ENCODE assay signal across 8 cellular contexts in genomic region chr9:128323192-128323730, GRCh38. TPM values are rescaled to one million over a fixed set of nuclear protein-coding genes. Genes with fewer than 3 reads are reported as not detected.
A peak's percentile ranks its signal among the peaks of the same experiment; 100 is the strongest.
DNase-seq lines count a peak whose midpoint lies in the region; ATAC-seq and TF ChIP-seq lines count a peak whose summit lies in the region.

No MANE protein-coding gene starts in this region.

- peak overlapping the region; percentile 84 for H3K4me2 ChIP-seq in GM23338

- H3K27me3 ChIP-seq in GM23338 (ENCODE audit: insufficient read depth) (no peaks in the 10 kb centered on the region), kidney epithelial cell (ENCODE audit: control insufficient read depth, insufficient read depth, low read length) (no peaks in the 10 kb centered on the region), thymus (ENCODE audit: control insufficient read depth, insufficient read depth) (no peaks in the 10 kb centered on the region)

- ATAC-seq in GM23338 (no peak), GM18868 (IDR thresholded peaks at IDR 0.05; ENCODE audit: unreplicated experiment) (no peak), GM18520 (IDR thresholded peaks at IDR 0.05; ENCODE audit: unreplicated experiment) (no peak)

- no peaks in the 10 kb centered on the region for H3K9me2 ChIP-seq in GM23338 (ENCODE audit: insufficient read depth)

- H3K27ac Mint-ChIP-seq in GM23338: no peak overlapping the region; the same call in 1 of the 2 replicates
- H3K27ac Mint-ChIP-seq in activated naive CD8-positive, alpha-beta T cell: peak overlapping the region; percentile 98

- H3K36me3 ChIP-seq in GM23338 (ENCODE audit: insufficient read depth) (peaks cover 6% of the 10 kb centered on the region; the same call in 1 of the 2 replicates), kidney epithelial cell (ENCODE audit: control insufficient read depth, insufficient read depth, low read length) (no peaks in the 10 kb centered on the region), thymus (ENCODE audit: control insufficient read depth, insufficient read depth) (peaks cover 20% of the 10 kb centered on the region)

- no peaks in the 10 kb centered on the region; the same call in none of the 2 replicates for H4K20me1 ChIP-seq in GM23338 (replicated peaks; ENCODE audit: insufficient read depth)

- peaks cover 18% of the 10 kb centered on the region for H3K79me2 ChIP-seq in GM23338 (replicated peaks; ENCODE audit: insufficient read depth)

- H3K9me3 Mint-ChIP-seq in GM23338: no peaks in the 10 kb centered on the region
- H3K9me3 Mint-ChIP-seq in activated naive CD8-positive, alpha-beta T cell (ENCODE audit: low read depth): no peaks in the 10 kb centered on the region

- DNase-seq in GM23338 (ENCODE audit: low spot score) (no peak), kidney epithelial cell (ENCODE audit: low read depth) (no peak), NCI-H1417 (lab: John Stamatoyannopoulos, UW) (no peak)

- peaks cover 21% of the 10 kb centered on the region for H3K36me3 Mint-ChIP-seq in GM23338 (ENCODE audit: low read depth)
- H3K36me3 Mint-ChIP-seq in activated naive CD8-positive, alpha-beta T cell: peaks cover 2% of the 10 kb centered on the region

- H3K4me3 ChIP-seq in GM23338 (peak overlapping the region; percentile 99), kidney epithelial cell (ENCODE audit: low read depth, low read length) (peak overlapping the region; percentile 85), thymus (ENCODE audit: low read length) (peak overlapping the region; percentile 69)

- peaks cover 19% of the 10 kb centered on the region for H3K27me3 Mint-ChIP-seq in GM23338 (ENCODE audit: insufficient read depth, low read depth, poor library complexity)
- no peaks in the 10 kb centered on the region for H3K27me3 Mint-ChIP-seq in activated naive CD8-positive, alpha-beta T cell

- H3K4me1 Mint-ChIP-seq in GM23338: no peaks in the 10 kb centered on the region; the same call in 2 of the 3 replicates
- H3K4me1 Mint-ChIP-seq in activated naive CD8-positive, alpha-beta T cell (ENCODE audit: low read depth): peaks cover 12% of the 10 kb centered on the region

- H2AFZ ChIP-seq in GM23338: peak overlapping the region; percentile 66

- peak overlapping the region; percentile 94 for H3K4me3 Mint-ChIP-seq in GM23338
- H3K4me3 Mint-ChIP-seq in activated naive CD8-positive, alpha-beta T cell: peak overlapping the region; percentile 97

- H3K27ac ChIP-seq in 22Rv1 (peak overlapping the region; percentile 92), GM23338 (ENCODE audit: low read depth) (peak overlapping the region; percentile 92; the same call in 1 of the 2 replicates), thymus (ENCODE audit: low read depth) (peak overlapping the region; percentile 67)

- TF ChIP-seq CTCF in 22Rv1 (IDR thresholded peaks at IDR 0.05) (no peak), GM23338 (conservative IDR thresholded peaks at IDR 0.05; ENCODE audit: low read depth in 2 of 2) (no peak), kidney epithelial cell (IDR thresholded peaks at IDR 0.05; ENCODE audit: insufficient read depth, low read length, poor library complexity, severe bottlenecking) (no peak)

- peaks cover 5% of the 10 kb centered on the region; the same call in 1 of the 2 replicates for H3F3A ChIP-seq in GM23338 (replicated peaks; ENCODE audit: low read depth)

- H3K4me1 ChIP-seq in GM23338 (ENCODE audit: insufficient read depth) (peaks cover 7% of the 10 kb centered on the region), thymus (ENCODE audit: control insufficient read depth, insufficient read depth, low read length) (peaks cover 13% of the 10 kb centered on the region)

- H3K9me3 ChIP-seq in thymus (ENCODE audit: control insufficient read depth): no peaks in the 10 kb centered on the region

- 30% methylated on average over 16 of the region's 16 CpGs for WGBS in thymus

TF ChIP-seq in GM23338, 12 proteins besides CTCF, POLR2A, EP300 and RAD21 (continues in another document):
- no peak for TF ChIP-seq EZH2phosphoT487 (IDR thresholded peaks at IDR 0.05; ENCODE audit: unreplicated experiment)
- TF ChIP-seq ZNF114 (CRISPR knock-in tag; IDR thresholded peaks at IDR 0.05): no peak
- no peak for TF ChIP-seq JUNB (IDR thresholded peaks at IDR 0.05; ENCODE audit: unreplicated experiment)
- TF ChIP-seq, protein P1, sequence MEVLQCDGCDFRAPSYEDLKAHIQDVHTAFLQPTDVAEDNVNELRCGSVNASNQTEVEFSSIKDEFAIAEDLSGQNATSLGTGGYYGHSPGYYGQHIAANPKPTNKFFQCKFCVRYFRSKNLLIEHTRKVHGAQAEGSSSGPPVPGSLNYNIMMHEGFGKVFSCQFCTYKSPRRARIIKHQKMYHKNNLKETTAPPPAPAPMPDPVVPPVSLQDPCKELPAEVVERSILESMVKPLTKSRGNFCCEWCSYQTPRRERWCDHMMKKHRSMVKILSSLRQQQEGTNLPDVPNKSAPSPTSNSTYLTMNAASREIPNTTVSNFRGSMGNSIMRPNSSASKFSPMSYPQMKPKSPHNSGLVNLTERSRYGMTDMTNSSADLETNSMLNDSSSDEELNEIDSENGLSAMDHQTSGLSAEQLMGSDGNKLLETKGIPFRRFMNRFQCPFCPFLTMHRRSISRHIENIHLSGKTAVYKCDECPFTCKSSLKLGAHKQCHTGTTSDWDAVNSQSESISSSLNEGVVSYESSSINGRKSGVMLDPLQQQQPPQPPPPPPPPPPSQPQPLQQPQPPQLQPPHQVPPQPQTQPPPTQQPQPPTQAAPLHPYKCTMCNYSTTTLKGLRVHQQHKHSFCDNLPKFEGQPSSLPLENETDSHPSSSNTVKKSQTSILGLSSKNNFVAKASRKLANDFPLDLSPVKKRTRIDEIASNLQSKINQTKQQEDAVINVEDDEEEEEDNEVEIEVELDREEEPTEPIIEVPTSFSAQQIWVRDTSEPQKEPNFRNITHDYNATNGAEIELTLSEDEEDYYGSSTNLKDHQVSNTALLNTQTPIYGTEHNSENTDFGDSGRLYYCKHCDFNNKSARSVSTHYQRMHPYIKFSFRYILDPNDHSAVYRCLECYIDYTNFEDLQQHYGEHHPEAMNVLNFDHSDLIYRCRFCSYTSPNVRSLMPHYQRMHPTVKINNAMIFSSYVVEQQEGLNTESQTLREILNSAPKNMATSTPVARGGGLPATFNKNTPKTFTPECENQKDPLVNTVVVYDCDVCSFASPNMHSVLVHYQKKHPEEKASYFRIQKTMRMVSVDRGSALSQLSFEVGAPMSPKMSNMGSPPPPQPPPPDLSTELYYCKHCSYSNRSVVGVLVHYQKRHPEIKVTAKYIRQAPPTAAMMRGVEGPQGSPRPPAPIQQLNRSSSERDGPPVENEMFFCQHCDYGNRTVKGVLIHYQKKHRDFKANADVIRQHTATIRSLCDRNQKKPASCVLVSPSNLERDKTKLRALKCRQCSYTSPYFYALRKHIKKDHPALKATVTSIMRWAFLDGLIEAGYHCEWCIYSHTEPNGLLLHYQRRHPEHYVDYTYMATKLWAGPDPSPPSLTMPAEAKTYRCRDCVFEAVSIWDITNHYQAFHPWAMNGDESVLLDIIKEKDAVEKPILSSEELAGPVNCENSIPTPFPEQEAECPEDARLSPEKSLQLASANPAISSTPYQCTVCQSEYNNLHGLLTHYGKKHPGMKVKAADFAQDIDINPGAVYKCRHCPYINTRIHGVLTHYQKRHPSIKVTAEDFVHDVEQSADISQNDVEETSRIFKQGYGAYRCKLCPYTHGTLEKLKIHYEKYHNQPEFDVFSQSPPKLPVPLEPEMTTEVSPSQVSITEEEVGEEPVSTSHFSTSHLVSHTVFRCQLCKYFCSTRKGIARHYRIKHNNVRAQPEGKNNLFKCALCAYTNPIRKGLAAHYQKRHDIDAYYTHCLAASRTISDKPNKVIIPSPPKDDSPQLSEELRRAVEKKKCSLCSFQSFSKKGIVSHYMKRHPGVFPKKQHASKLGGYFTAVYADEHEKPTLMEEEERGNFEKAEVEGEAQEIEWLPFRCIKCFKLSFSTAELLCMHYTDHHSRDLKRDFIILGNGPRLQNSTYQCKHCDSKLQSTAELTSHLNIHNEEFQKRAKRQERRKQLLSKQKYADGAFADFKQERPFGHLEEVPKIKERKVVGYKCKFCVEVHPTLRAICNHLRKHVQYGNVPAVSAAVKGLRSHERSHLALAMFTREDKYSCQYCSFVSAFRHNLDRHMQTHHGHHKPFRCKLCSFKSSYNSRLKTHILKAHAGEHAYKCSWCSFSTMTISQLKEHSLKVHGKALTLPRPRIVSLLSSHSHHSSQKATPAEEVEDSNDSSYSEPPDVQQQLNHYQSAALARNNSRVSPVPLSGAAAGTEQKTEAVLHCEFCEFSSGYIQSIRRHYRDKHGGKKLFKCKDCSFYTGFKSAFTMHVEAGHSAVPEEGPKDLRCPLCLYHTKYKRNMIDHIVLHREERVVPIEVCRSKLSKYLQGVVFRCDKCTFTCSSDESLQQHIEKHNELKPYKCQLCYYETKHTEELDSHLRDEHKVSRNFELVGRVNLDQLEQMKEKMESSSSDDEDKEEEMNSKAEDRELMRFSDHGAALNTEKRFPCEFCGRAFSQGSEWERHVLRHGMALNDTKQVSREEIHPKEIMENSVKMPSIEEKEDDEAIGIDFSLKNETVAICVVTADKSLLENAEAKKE (CRISPR knock-in tag; IDR thresholded peaks at IDR 0.05): no peak
- TF ChIP-seq CREB1 (CRISPR knock-in tag; IDR thresholded peaks at IDR 0.05; ENCODE audit: low read depth): no peak

RNA-seq across cellular contexts. Expression of gene COQ4, which starts 0.6 kb away (rescaled TPM):
- 29.2 and 35.3 TPM in 2 replicates for total RNA-seq in GM23338 (2014; rRNA removed; shearing (Covaris generic))
- 34.5 and 37.0 TPM in 2 replicates for polyA plus RNA-seq in GM23338 (2016; fragmentation: Nextera tagmentation; extraction: Ambion mirVana)
- 46.3 and 59.8 TPM in 2 replicates for total RNA-seq in kidney epithelial cell
- 61.7 TPM for polyA plus RNA-seq in thymus

RNA-seq across cellular contexts. Expression of gene TRUB2, which starts 1.0 kb away (rescaled TPM):
- total RNA-seq in GM23338 (2014; rRNA removed; shearing (Covaris generic)): 12.0 and 15.4 TPM in 2 replicates
- polyA plus RNA-seq in GM23338 (2016; fragmentation: Nextera tagmentation; extraction: Ambion mirVana) (29.4 and 31.4 TPM in 2 replicates), thymus (14.9 TPM)
- 12.7 and 24.4 TPM in 2 replicates for total RNA-seq in kidney epithelial cell

RNA-seq across cellular contexts. Expression of gene SLC27A4, which starts 17.1 kb away (rescaled TPM):
- total RNA-seq in GM23338 (2014; rRNA removed; shearing (Covaris generic)): 21.4 and 25.3 TPM in 2 replicates
- polyA plus RNA-seq in GM23338 (2016; fragmentation: Nextera tagmentation; extraction: Ambion mirVana) (7.9 and 9.9 TPM in 2 replicates), thymus (20.7 TPM)
- 39.4 and 40.3 TPM in 2 replicates for total RNA-seq in kidney epithelial cell

RNA-seq across cellular contexts. Expression of gene SWI5, which starts 47.2 kb away (rescaled TPM):
- 26.6 and 31.8 TPM in 2 replicates for total RNA-seq in GM23338 (2014; rRNA removed; shearing (Covaris generic))
- polyA plus RNA-seq in GM23338 (2016; fragmentation: Nextera tagmentation; extraction: Ambion mirVana) (35.7 and 42.5 TPM in 2 replicates), thymus (26.3 TPM)
- 37.4 and 45.5 TPM in 2 replicates for total RNA-seq in kidney epithelial cell

RNA-seq across cellular contexts. Expression of gene GOLGA2, which starts 47.5 kb away (rescaled TPM):
- total RNA-seq in GM23338 (2014; rRNA removed; shearing (Covaris generic)): 44.4 and 48.4 TPM in 2 replicates
- 31.4 and 32.6 TPM in 2 replicates for polyA plus RNA-seq in GM23338 (2016; fragmentation: Nextera tagmentation; extraction: Ambion mirVana)
- 69.9 and 75.8 TPM in 2 replicates for total RNA-seq in kidney epithelial cell
- 45.0 TPM for polyA plus RNA-seq in thymus
